Comparison of ENCODE assay signal across 9 cellular contexts in the genomic region with DNA sequence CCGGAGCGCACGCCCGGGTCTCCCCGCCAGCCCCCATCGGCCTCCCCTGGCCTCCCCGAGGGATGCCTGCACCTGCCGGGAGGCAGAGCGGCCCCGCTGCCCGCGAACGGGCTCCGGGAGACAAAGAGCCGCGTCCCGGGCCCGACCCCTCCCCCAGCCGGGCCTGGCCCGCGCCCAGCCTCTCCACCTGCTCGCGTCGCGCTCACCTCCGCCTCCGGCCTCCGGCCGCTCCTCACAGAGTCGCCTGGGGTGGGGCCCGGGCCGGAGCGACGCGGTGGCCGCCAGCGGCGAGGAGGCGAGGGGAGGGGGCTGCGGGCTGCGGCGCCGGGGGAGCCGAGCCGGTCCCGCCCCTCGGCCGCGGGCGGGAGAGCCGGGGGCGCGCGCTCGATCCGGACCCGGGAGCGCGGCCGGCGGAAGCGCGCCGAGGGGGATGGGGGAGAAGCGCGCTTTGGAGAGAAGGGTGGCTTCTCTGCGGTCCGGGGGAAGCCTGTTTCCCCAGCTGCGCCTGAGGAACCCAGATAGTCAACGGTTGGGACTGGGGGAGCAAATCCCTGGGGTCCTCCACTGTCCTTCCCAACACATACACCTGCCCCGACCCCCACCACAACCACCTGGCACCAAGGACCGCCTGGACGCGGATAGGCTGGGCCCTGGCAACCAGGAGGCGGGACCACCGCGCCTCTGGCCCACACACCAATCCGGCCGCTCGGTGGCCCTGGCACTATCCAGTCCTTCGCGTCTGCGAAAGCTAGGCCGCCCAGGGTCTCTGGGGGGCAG. TPM values are rescaled to one million over a fixed set of nuclear protein-coding genes. Genes with fewer than 3 reads are reported as not detected.
DNase-seq lines count a peak whose midpoint lies in the region; ATAC-seq and TF ChIP-seq lines count a peak whose summit lies in the region.
"Had no signal": no experiment of that assay in that cellular context is flagged by ENCODE, and none has a peak within 500 bp of the region (broad histone marks: within the 10 kb centered on the region; RNA-seq: fewer than 3 reads in every experiment).

PRR36 (minus strand) TSS at position 311 of the 777 bp plus-strand sequence. CDS start 701 bp downstream, outside the sequence.

- no peaks in the 10 kb centered on the region for H3K9me3 ChIP-seq in right cardiac atrium (ENCODE audit: control insufficient read depth, low read length)
- H3K9me3 ChIP-seq in transverse colon = no peaks in the 10 kb centered on the region

- H3K27ac ChIP-seq in right cardiac atrium (ENCODE audit: low read length) (no peak within 1 kb of the TSS), skin epidermis (no peak within 1 kb of the TSS), transverse colon (no peak within 1 kb of the TSS)

- H3K4me1 Mint-ChIP-seq in Calu3 (ENCODE audit: low read depth, unreplicated experiment) = peaks cover 10% of the 10 kb centered on the region

- no peaks in the 10 kb centered on the region for H3K36me3 ChIP-seq in transverse colon

- peaks cover 39% of the 10 kb centered on the region for H3K36me3 Mint-ChIP-seq in Calu3 (ENCODE audit: insufficient read depth, unreplicated experiment)

- H3K27me3 ChIP-seq in right cardiac atrium (ENCODE audit: control insufficient read depth, insufficient read depth) = no peaks in the 10 kb centered on the region
- peaks cover 52% of the 10 kb centered on the region for H3K27me3 ChIP-seq in transverse colon

- H3K27me3 Mint-ChIP-seq in Calu3 (ENCODE audit: unreplicated experiment) = no peaks in the 10 kb centered on the region

- no peaks in the 10 kb centered on the region for H3K9me3 Mint-ChIP-seq in Calu3 (ENCODE audit: low read depth, unreplicated experiment)

- no peak within 1 kb of the TSS for H3K27ac Mint-ChIP-seq in Calu3 (ENCODE audit: unreplicated experiment)

- H3K4me1 ChIP-seq in right cardiac atrium (ENCODE audit: control insufficient read depth, insufficient read depth, low read length) = peaks cover 3% of the 10 kb centered on the region
- H3K4me1 ChIP-seq in transverse colon = peaks cover 11 to 40% (median 32%) of the 10 kb centered on the region in 4 donors

- DNase-seq in Calu3 (peak; percentile 76), NCI-H1092 treated with DMSO at 0.1 percent for 48 hours (lab: John Stamatoyannopoulos, UW) (peak; percentile 94), UCSD-AML1 (lab: John Stamatoyannopoulos, UW; ENCODE audit: unreplicated experiment) (peak; percentile 71), right cardiac atrium (peak in 2 of 3 donors; percentile 73 to 78), transverse colon (no peak)

- no peak for TF ChIP-seq POLR2A in transverse colon (IDR thresholded peaks at IDR 0.05)

- peak within 1 kb of the TSS; percentile 63 for H3K4me3 Mint-ChIP-seq in Calu3 (ENCODE audit: low read depth, unreplicated experiment)

- BruUV-seq in Calu3 (replicated peaks; lab: Mats Ljungman, UMichigan) = no TSS peak

- ATAC-seq in right cardiac atrium (no peak), GM21447 (IDR thresholded peaks at IDR 0.05; ENCODE audit: unreplicated experiment) (no peak), HG03520 (IDR thresholded peaks at IDR 0.05; ENCODE audit: unreplicated experiment) (no peak)

- intact Hi-C loops in Calu3 (cut with micrococcal nuclease; ENCODE audit: unreplicated experiment) (no loop called here), right cardiac atrium (cut with DNase I) (no loop called here), transverse colon (cut with DNase I; ENCODE audit: low total_unique reads) (loop anchor here (5.0 kb wide), 1 partner anchor 1412 kb away; the partner anchor contains the start of gene CRB3)

- CTCF ChIA-PET in Calu3 (lab: Charles Lee) = no interaction called here

- TF ChIP-seq EP300 in transverse colon (IDR thresholded peaks at IDR 0.05; ENCODE audit: low read depth) = no peak

- TF ChIP-seq CTCF in Calu3 (IDR thresholded peaks at IDR 0.05; ENCODE audit: unreplicated experiment) (no peak), transverse colon (IDR thresholded peaks at IDR 0.05) (no peak)

- under 1% methylated on average over 84 of the region's 84 CpGs for WGBS in right cardiac atrium
- WGBS in transverse colon (ENCODE audit: low coverage in 1 of 2), 2 donors = 6% methylated on average over 31 of the region's 84 CpGs; no CpG with 5 or more reads in 1 of the 2 donors

- in situ Hi-C loops in transverse colon (cut with MboI; ENCODE audit: low pct_ligation_motif_present in 1 of 4, low pct_unique_long_range_greater_than_20kb in 1 of 4, low sequenced_read_pairs in 3 of 4) = no loop called here

- peak within 1 kb of the TSS; percentile 49 for H3K4me3 ChIP-seq in right cardiac atrium (ENCODE audit: low read length)
- peak within 1 kb of the TSS in 4 of 7 experiments; percentile 0 to 37 (median 20) for H3K4me3 ChIP-seq in skin epidermis
- H3K4me3 ChIP-seq in transverse colon = peak within 1 kb of the TSS in 2 of 4 donors; percentile 25 to 27

RNA-seq across cellular contexts. Expression of gene PRR36, which starts in this region (rescaled TPM):
- total RNA-seq in Calu3 (2022) = 10.8 and 11.7 TPM in 2 replicates
- total RNA-seq in right cardiac atrium = under 1 TPM in 2 of 4 donors, not detected in 2; 0.29 to 0.34 TPM
- 0.11 TPM for polyA plus RNA-seq in right cardiac atrium
- total RNA-seq in transverse colon = under 1 TPM in 1 of 4 donors, not detected in 3; 0.16 TPM
- total RNA-seq: fibroblast of villous mesenchyme had no signal

Comparison
In these comparisons a context has a peak if more than half of its experiments do, and no peak if none do; other contexts are left out.
1. Peak in DNase-seq and H3K4me3 ChIP-seq in right cardiac atrium; RNA of the gene not detected or under 1 TPM.